23 cellular contexts compared by ENCODE assay signal in the genomic region with DNA sequence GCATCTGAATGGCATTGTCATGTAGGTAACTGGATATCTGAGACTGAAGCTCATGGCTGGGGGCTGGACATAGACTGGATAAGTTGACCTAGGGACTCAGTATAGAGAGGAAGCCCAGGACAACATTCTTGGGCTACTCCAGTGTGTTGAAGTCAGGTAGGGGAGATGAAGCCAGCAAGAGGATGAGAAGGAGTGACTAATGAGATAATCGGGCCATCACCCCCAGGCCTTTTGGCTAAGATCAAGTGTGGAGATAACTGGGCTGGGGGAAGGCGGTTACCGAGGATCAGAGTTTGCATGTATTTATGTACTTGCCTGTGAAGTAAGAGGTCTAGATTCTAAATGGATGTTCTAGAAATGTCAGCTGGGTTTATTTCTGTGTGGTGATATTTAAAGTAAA.
DNase-seq lines count a peak whose midpoint lies in the region; ATAC-seq lines count a peak whose summit lies in the region.
"Had no signal": no experiment of that assay in that cellular context is flagged by ENCODE, and none has a peak within 500 bp of the region (broad histone marks: within the 10 kb centered on the region; RNA-seq: fewer than 3 reads in every experiment).

No MANE protein-coding gene starts in this region.

- H3K9ac ChIP-seq in mesendoderm (ENCODE audit: low read length), result no peak overlapping the region
- H3K9ac ChIP-seq: KMS-11 had no signal

- no peak overlapping the region for H2AK5ac ChIP-seq in mesendoderm (ENCODE audit: low read length)

- H2BK5ac ChIP-seq in mesendoderm (ENCODE audit: low read length), result no peak overlapping the region

- H3K27me3 Mint-ChIP-seq in activated CD4-positive, alpha-beta memory T cell treated with anti-CD3 and anti-CD28 coated beads for 36 hours, result no peaks in the 10 kb centered on the region

- H3K9me3 Mint-ChIP-seq in activated CD4-positive, alpha-beta memory T cell treated with anti-CD3 and anti-CD28 coated beads for 36 hours, result peaks cover 14% of the 10 kb centered on the region

- no peak overlapping the region for H3K4me2 ChIP-seq in mesendoderm (ENCODE audit: low read length)
- H3K4me2 ChIP-seq: KMS-11 had no signal

- CTCF ChIA-PET in activated CD4-positive, alpha-beta memory T cell treated with anti-CD3 and anti-CD28 coated beads for 36 hours (lab: Charles Lee), result interaction anchor here (2.0 kb wide), 1 partner anchor 16 kb away, joined by 7 read pairs; no protein-coding TSS in a partner anchor

- no peak overlapping the region for H3K4me3 Mint-ChIP-seq in activated CD4-positive, alpha-beta memory T cell treated with anti-CD3 and anti-CD28 coated beads for 36 hours
- H3K4me3 Mint-ChIP-seq: CD4-positive, CD25-positive, alpha-beta regulatory T cell; CD8-positive, alpha-beta memory T cell; HFFc6 had no signal

- H3K4me1 Mint-ChIP-seq in activated CD4-positive, alpha-beta memory T cell treated with anti-CD3 and anti-CD28 coated beads for 36 hours (ENCODE audit: low read depth), result no peaks in the 10 kb centered on the region
- H3K4me1 Mint-ChIP-seq: CD4-positive, CD25-positive, alpha-beta regulatory T cell; CD8-positive, alpha-beta memory T cell had no signal

- H3K56ac ChIP-seq in mesendoderm (ENCODE audit: low read length), result no peak overlapping the region

- no peak overlapping the region for H3K27ac Mint-ChIP-seq in activated CD4-positive, alpha-beta memory T cell treated with anti-CD3 and anti-CD28 coated beads for 36 hours
- H3K27ac Mint-ChIP-seq: CD8-positive, alpha-beta memory T cell; HFFc6 had no signal

- no peak overlapping the region for H4K8ac ChIP-seq in mesendoderm (ENCODE audit: low read depth, low read length)

- intact Hi-C loops in activated CD4-positive, alpha-beta memory T cell treated with anti-CD3 and anti-CD28 coated beads for 36 hours (cut with micrococcal nuclease), result no loop called here

- no peak overlapping the region for H3K18ac ChIP-seq in mesendoderm (ENCODE audit: low read length)

- no peak overlapping the region for H3K4ac ChIP-seq in mesendoderm (ENCODE audit: low read depth, low read length)

- H3K36me3 Mint-ChIP-seq in activated CD4-positive, alpha-beta memory T cell treated with anti-CD3 and anti-CD28 coated beads for 36 hours, result no peaks in the 10 kb centered on the region

- peaks cover 3% of the 10 kb centered on the region for H3K4me1 ChIP-seq in mesendoderm (ENCODE audit: control insufficient read depth, low read depth, low read length)
- H3K4me1 ChIP-seq: BE2C had no signal

- no peaks in the 10 kb centered on the region for H3K79me1 ChIP-seq in mesendoderm (ENCODE audit: low read length)

- H3K79me2 ChIP-seq in mesendoderm (ENCODE audit: control insufficient read depth, insufficient read depth, low read length), result no peaks in the 10 kb centered on the region

- ATAC-seq in GM21717 (IDR thresholded peaks at IDR 0.05; ENCODE audit: unreplicated experiment), result no peak
- ATAC-seq: GM12878, HCT116 had no signal

- H4K5ac ChIP-seq in mesendoderm (ENCODE audit: low read length), result no peak overlapping the region

- H3K27me3 ChIP-seq in mesendoderm (ENCODE audit: insufficient read depth, low read length, poor library complexity), result no peaks in the 10 kb centered on the region
- H3K27me3 ChIP-seq: BE2C had no signal

- no peak overlapping the region for H2BK120ac ChIP-seq in mesendoderm (ENCODE audit: low read depth, low read length)

- no CpG with 5 or more reads among the region's 3 CpGs for WGBS in mesendoderm (ENCODE audit: extremely low coverage, insufficient coverage, low lambda C conversion rate)

- no peak overlapping the region for H3K23ac ChIP-seq in mesendoderm (ENCODE audit: low read length)

- H2BK15ac ChIP-seq in mesendoderm (replicated peaks; ENCODE audit: low read depth), result no peak overlapping the region

- no peaks in the 10 kb centered on the region for H3K36me3 ChIP-seq in mesendoderm (ENCODE audit: control insufficient read depth, insufficient read depth, low read length)
- H3K36me3 ChIP-seq: BE2C had no signal

- H3K4me3 ChIP-seq in mesendoderm (ENCODE audit: low read length), result no peak overlapping the region
- H3K4me3 ChIP-seq: GM12878 had no signal

- POLR2A ChIA-PET in activated CD4-positive, alpha-beta memory T cell treated with anti-CD3 and anti-CD28 coated beads for 36 hours (lab: Charles Lee), result no interaction called here

- no peak overlapping the region for H3K27ac ChIP-seq in mesendoderm (ENCODE audit: low read depth, low read length)
- H3K27ac ChIP-seq: KMS-11 had no signal

- peak; percentile 73 for DNase-seq in EL
- DNase-seq in ELR (ENCODE audit: low read depth), result peak; percentile 32
- DNase-seq in RPMI7951 (ENCODE audit: low read depth), result peak; percentile 54
- DNase-seq in mesendoderm, result peak; percentile 63
- no peak for DNase-seq in HT-29 (ENCODE audit: low spot score)
- DNase-seq in NCI-H1092 treated with DMSO at 0.1 percent for 48 hours (lab: John Stamatoyannopoulos, UW), result no peak
- DNase-seq in activated CD4-positive, alpha-beta memory T cell treated with anti-CD3 and anti-CD28 coated beads for 36 hours, result no peak
- DNase-seq: ACHN; BE2C; C1 segment of cervical spinal cord; CD4-positive, CD25-positive, alpha-beta regulatory T cell; CD8-positive, alpha-beta memory T cell; COR-L47; DMS 273 treated with DMSO at 0.1 percent for 48 hours; DMS53; DND-41; GOT3; H7; HFFc6 had no signal

Comparison
In these comparisons a context has a peak if more than half of its experiments do, and no peak if none do; other contexts are left out.
1. DNase-seq: peak in EL (single experiment), ELR (single experiment), RPMI7951 (single experiment) and mesendoderm (single experiment); none in HT-29 (single experiment), NCI-H1092 treated with DMSO at 0.1 percent for 48 hours (single experiment) and activated CD4-positive, alpha-beta memory T cell treated with anti-CD3 and anti-CD28 coated beads for 36 hours (single experiment).